ENCODE assay signal across 8 cellular contexts in genomic region chr9:105063665-105064247, GRCh38.
DNase-seq lines count a peak whose midpoint lies in the region; ATAC-seq and TF ChIP-seq lines count a peak whose summit lies in the region.

No MANE protein-coding gene starts in this region.

- no peaks in the 10 kb centered on the region for H3K79me2 ChIP-seq in smooth muscle cell (ENCODE audit: low read depth)

- ATAC-seq in heart right ventricle (peak in 7 of 8 donors; percentile 5 to 45 (median 13)), GM21367 (IDR thresholded peaks at IDR 0.05; ENCODE audit: unreplicated experiment) (no peak), HG03039 (IDR thresholded peaks at IDR 0.05; ENCODE audit: unreplicated experiment) (no peak)

- H3K4me2 ChIP-seq in smooth muscle cell = peak overlapping the region; percentile 75

- H3K36me3 ChIP-seq in WERI-Rb-1 = no peaks in the 10 kb centered on the region
- no peaks in the 10 kb centered on the region for H3K36me3 ChIP-seq in heart right ventricle
- H3K36me3 ChIP-seq in smooth muscle cell (ENCODE audit: low read depth) = no peaks in the 10 kb centered on the region

- H3K9me3 ChIP-seq in WERI-Rb-1 (ENCODE audit: severe bottlenecking) (peaks cover 6% of the 10 kb centered on the region), heart right ventricle (peaks cover 0 to 11% (median 0%) of the 10 kb centered on the region in 11 donors), smooth muscle cell (replicated peaks; ENCODE audit: low read depth) (no peaks in the 10 kb centered on the region)

- H3K27me3 ChIP-seq in WERI-Rb-1 (ENCODE audit: insufficient read depth, low read depth, severe bottlenecking) = no peaks in the 10 kb centered on the region
- no peaks in the 10 kb centered on the region for H3K27me3 ChIP-seq in heart right ventricle
- no peaks in the 10 kb centered on the region for H3K27me3 ChIP-seq in smooth muscle cell (ENCODE audit: low read depth)

- no peaks in the 10 kb centered on the region for H4K20me1 ChIP-seq in smooth muscle cell (ENCODE audit: low read depth)

- no peak for TF ChIP-seq CTCF in AG10803 (conservative IDR thresholded peaks at IDR 0.05; ENCODE audit: low read length)
- no peak for TF ChIP-seq CTCF in WERI-Rb-1 (IDR thresholded peaks at IDR 0.05; ENCODE audit: low read depth, low read length)
- TF ChIP-seq CTCF in heart right ventricle (IDR thresholded peaks at IDR 0.05) = no peak
- no peak for TF ChIP-seq CTCF in smooth muscle cell (IDR thresholded peaks at IDR 0.05; ENCODE audit: borderline replicate concordance, insufficient read depth, poor library complexity, severe bottlenecking)

- peaks cover 14% of the 10 kb centered on the region for H3F3A ChIP-seq in smooth muscle cell (ENCODE audit: low read depth)

- no peak overlapping the region for H2AFZ ChIP-seq in smooth muscle cell (ENCODE audit: low read depth)

- H3K4me3 ChIP-seq in AG10803 (ENCODE audit: low read length) (no peak overlapping the region), WERI-Rb-1 (ENCODE audit: low read depth, low read length) (no peak overlapping the region), heart right ventricle (peak overlapping the region in 1 of 10 donors; percentile 26), smooth muscle cell (no peak overlapping the region)

- intact Hi-C loops in heart right ventricle (cut with DNase I) = loop anchor here in 4 of 10 donors (2.0 to 10.0 kb wide), 5 partner anchors 69 to 136 kb away; partner anchors contain the start of gene ABCA1 (in 2 of the 4)

- H3K27ac ChIP-seq in WERI-Rb-1 (peak overlapping the region; percentile 78), heart right ventricle (peak overlapping the region; percentile 10 to 93 (median 76)), smooth muscle cell (ENCODE audit: low read depth) (peak overlapping the region; percentile 100)

- H3K4me1 ChIP-seq in heart right ventricle (peaks cover 11 to 54% (median 24%) of the 10 kb centered on the region in 9 donors), smooth muscle cell (ENCODE audit: low read depth) (peaks cover 16% of the 10 kb centered on the region)

- WGBS in heart right ventricle, 2 donors = 67 to 73% methylated on average over 8 of the region's 8 CpGs
- WGBS in smooth muscle cell (ENCODE audit: low lambda C conversion rate) = 53% methylated on average over 8 of the region's 8 CpGs

- DNase-seq in AG10803 (ENCODE audit: low read depth) (peak; percentile 93), H4 (ENCODE audit: low spot score) (peak; percentile 76), WERI-Rb-1 (no peak), heart right ventricle (peak in 1 of 2 donors; percentile 11), smooth muscle cell (lab: John Stamatoyannopoulos, UW; ENCODE audit: unreplicated experiment) (no peak), middle frontal gyrus (ENCODE audit: extremely low spot score, low spot score) (no peak)

- peak overlapping the region; percentile 95 for H3K9ac ChIP-seq in smooth muscle cell (ENCODE audit: low read depth)

Comparison
In these comparisons a context has a peak if more than half of its experiments do, and no peak if none do; other contexts are left out.
1. DNase-seq: peak in AG10803 (single experiment) and H4 (single experiment); none in WERI-Rb-1 (single experiment), smooth muscle cell (single experiment) and middle frontal gyrus (single experiment).
2. ATAC-seq: peak in heart right ventricle (7 of 8); none in GM21367 (single experiment) and HG03039 (single experiment).
3. Peak in every context shown above with its lines, with median percentiles within 50 percentile points of each other: H3K27ac ChIP-seq.